ENCODE assay signal across 23 cellular contexts in genomic region chr11:57900315-57900714, GRCh38.
A peak's percentile ranks its signal among the peaks of the same experiment; 100 is the strongest.
DNase-seq lines count a peak whose midpoint lies in the region; ATAC-seq, FAIRE-seq and TF ChIP-seq lines count a peak whose summit lies in the region.
"Had no signal": no experiment of that assay in that cellular context is flagged by ENCODE, and none has a peak within 500 bp of the region (broad histone marks: within the 10 kb centered on the region; RNA-seq: fewer than 3 reads in every experiment).

No MANE protein-coding gene starts in this region.

- H3K79me2 ChIP-seq in osteoblast (ENCODE audit: insufficient read depth, low read length) = no peaks in the 10 kb centered on the region

- POLR2A ChIA-PET in A549 (lab: Yijun Ruan, JAX) = no interaction called here

- H3K27me3 Mint-ChIP-seq in activated T-helper 17 cell treated with anti-CD3 and anti-CD28 coated beads, Interleukin-2, amount 50 U/mL, for 72 hours = peaks cover 28% of the 10 kb centered on the region

- TF ChIP-seq POLR2A in A549 (IDR thresholded peaks at IDR 0.05; ENCODE audit: low read length) = no peak

- DNase-seq in A549 (ENCODE audit: low read depth in 1 of 2, low spot score in 1 of 2) = peak in 1 of 2 experiments; percentile 41
- peak; percentile 71 for DNase-seq in NCI-H226
- peak; percentile 60 for DNase-seq in colonic mucosa
- DNase-seq in lung (ENCODE audit: low spot score) = no peak
- DNase-seq in osteoblast (ENCODE audit: insufficient read length, low spot score, missing footprints) = no peak
- no peak for DNase-seq in RPMI8226
- DNase-seq: activated CD8-positive, alpha-beta T cell treated with anti-CD3 and anti-CD28 coated beads for 36 hours; activated naive CD4-positive, alpha-beta T cell treated with Interleukin-2 at 50 U/mL for 16 hours; activated T-cell treated with anti-CD3 and anti-CD28 coated beads, Interleukin-2, amount 50 U/mL, for 1 hour; amygdala; dorsolateral prefrontal cortex; HFFc6; NCI-H1694; NCI-H446; T-helper 9 cell; uterus had no signal

- no peak for TF ChIP-seq EP300 in A549 (IDR thresholded peaks at IDR 0.05)

- H3K27me3 ChIP-seq in colonic mucosa (no peaks in the 10 kb centered on the region), lung (ENCODE audit: control insufficient read depth, insufficient read depth) (no peaks in the 10 kb centered on the region), osteoblast (ENCODE audit: insufficient read depth, low read length) (no peaks in the 10 kb centered on the region)
- H3K27me3 ChIP-seq: uterus had no signal

- peaks cover 7% of the 10 kb centered on the region for H3K4me1 Mint-ChIP-seq in activated T-helper 17 cell treated with anti-CD3 and anti-CD28 coated beads, Interleukin-2, amount 50 U/mL, for 72 hours
- H3K4me1 Mint-ChIP-seq: B cell, IgD-negative memory B cell had no signal

- no peaks in the 10 kb centered on the region for H3K9me3 ChIP-seq in A549
- H3K9me3 ChIP-seq in colonic mucosa = no peaks in the 10 kb centered on the region
- peaks cover 0 to 3% of the 10 kb centered on the region in 2 donors for H3K9me3 ChIP-seq in lung (ENCODE audit: control insufficient read depth in 2 of 2, insufficient read depth in 1 of 2, low read length in 1 of 2)
- H3K9me3 ChIP-seq in osteoblast (ENCODE audit: low read depth, low read length) = no peaks in the 10 kb centered on the region
- H3K9me3 ChIP-seq: neutrophil, uterus had no signal

- TF ChIP-seq CTCF in A549 (IDR thresholded peaks at IDR 0.05) (no peak), colonic mucosa (IDR thresholded peaks at IDR 0.05) (no peak), lung (IDR thresholded peaks at IDR 0.05; ENCODE audit: control extremely low read depth, extremely low read depth) (no peak), osteoblast (IDR thresholded peaks at IDR 0.05; ENCODE audit: extremely low read depth, low read depth, low read length) (no peak)

- WGBS in A549 (ENCODE audit: missing lambda C conversion rate) = 0% methylated on average over 1 of the region's 1 CpG
- 39 to 44% methylated on average over 1 of the region's 1 CpG for WGBS in lung, 2 donors

- no peak for FAIRE-seq in A549 (lab: Jason Lieb, UNC)

- TF ChIP-seq RAD21 in A549 (conservative IDR thresholded peaks at IDR 0.05 in 1 of 2, IDR thresholded peaks at IDR 0.05 in 1 of 2) = no peak

- H3K4me3 Mint-ChIP-seq in activated T-helper 17 cell treated with anti-CD3 and anti-CD28 coated beads, Interleukin-2, amount 50 U/mL, for 72 hours = no peak overlapping the region
- H3K4me3 Mint-ChIP-seq: activated CD8-positive, alpha-beta T cell treated with anti-CD3 and anti-CD28 coated beads for 36 hours; B cell; HFFc6; IgD-negative memory B cell had no signal

- ATAC-seq in A549 (peak; percentile 45 to 62; a peak in 3 of 6 replicates), lung (ENCODE audit: insufficient read depth, low FRiP score) (peak; percentile 59), GM21825 (IDR thresholded peaks at IDR 0.05; ENCODE audit: unreplicated experiment) (no peak)
- no peak for ATAC-seq in activated T-helper 17 cell treated with anti-CD3 and anti-CD28 coated beads, Interleukin-2, amount 50 U/mL, for 72 hours (replicated peaks)
- ATAC-seq: activated CD8-positive, alpha-beta T cell treated with anti-CD3 and anti-CD28 coated beads for 36 hours; SK-N-SH treated with all-trans-retinoic acid at 6 μM for 48 hours had no signal

- no peak overlapping the region for H3K4me2 ChIP-seq in A549
- H3K4me2 ChIP-seq in osteoblast (ENCODE audit: insufficient read depth, low read length) = no peak overlapping the region

- no peaks in the 10 kb centered on the region for H3K36me3 Mint-ChIP-seq in activated T-helper 17 cell treated with anti-CD3 and anti-CD28 coated beads, Interleukin-2, amount 50 U/mL, for 72 hours (ENCODE audit: low read depth)

- no peaks in the 10 kb centered on the region for H3K36me3 ChIP-seq in colonic mucosa
- no peaks in the 10 kb centered on the region for H3K36me3 ChIP-seq in lung (ENCODE audit: control insufficient read depth in 2 of 2, insufficient read depth in 2 of 2, low read length in 2 of 2)
- H3K36me3 ChIP-seq in osteoblast (ENCODE audit: insufficient read depth, low read length) = no peaks in the 10 kb centered on the region
- H3K36me3 ChIP-seq: neutrophil, uterus had no signal

- H3K4me1 ChIP-seq in A549 (peaks cover 10% of the 10 kb centered on the region; the same call in 2 of the 3 replicates), colonic mucosa (no peaks in the 10 kb centered on the region), lung (ENCODE audit: control insufficient read depth in 2 of 2, insufficient read depth in 2 of 2, low read length in 2 of 2) (no peaks in the 10 kb centered on the region), osteoblast (ENCODE audit: insufficient read depth, low read length) (no peaks in the 10 kb centered on the region)
- H3K4me1 ChIP-seq: uterus had no signal

- no peak overlapping the region for H3K4me3 ChIP-seq in A549
- no peak overlapping the region for H3K4me3 ChIP-seq in colonic mucosa
- no peak overlapping the region for H3K4me3 ChIP-seq in lung
- no peak overlapping the region for H3K4me3 ChIP-seq in osteoblast (ENCODE audit: insufficient read depth, low read length)
- H3K4me3 ChIP-seq: dorsolateral prefrontal cortex, uterus had no signal

- intact Hi-C loops in colonic mucosa (cut with DNase I) = no loop called here

- CTCF ChIA-PET in A549 (lab: Yijun Ruan, JAX) = no interaction called here

- no peak overlapping the region for H3K27ac Mint-ChIP-seq in activated T-helper 17 cell treated with anti-CD3 and anti-CD28 coated beads, Interleukin-2, amount 50 U/mL, for 72 hours
- H3K27ac Mint-ChIP-seq: activated CD8-positive, alpha-beta T cell treated with anti-CD3 and anti-CD28 coated beads for 36 hours; B cell; HFFc6 had no signal

- no peak overlapping the region for H3K27ac ChIP-seq in A549
- H3K27ac ChIP-seq in colonic mucosa = peak overlapping the region; percentile 35
- H3K27ac ChIP-seq in lung (ENCODE audit: low read depth in 1 of 2, low read length in 1 of 2) = no peak overlapping the region
- H3K27ac ChIP-seq in osteoblast (ENCODE audit: low read depth, low read length) = no peak overlapping the region
- H3K27ac ChIP-seq: HL-60, neutrophil, uterus had no signal

- no peak overlapping the region for H2AFZ ChIP-seq in osteoblast (ENCODE audit: low read length)

- no peaks in the 10 kb centered on the region for H4K20me1 ChIP-seq in osteoblast (ENCODE audit: insufficient read depth, low read length)

- no peak overlapping the region for H3K9ac ChIP-seq in colonic mucosa (ENCODE audit: low read depth in 2 of 2, low read length in 2 of 2)

- no peaks in the 10 kb centered on the region for H3K9me3 Mint-ChIP-seq in activated T-helper 17 cell treated with anti-CD3 and anti-CD28 coated beads, Interleukin-2, amount 50 U/mL, for 72 hours
- H3K9me3 Mint-ChIP-seq: activated CD8-positive, alpha-beta T cell treated with anti-CD3 and anti-CD28 coated beads for 36 hours; HFFc6 had no signal

TF ChIP-seq in A549, 52 proteins besides CTCF, POLR2A, EP300 and RAD21:
- TF ChIP-seq CBX8 (IDR thresholded peaks at IDR 0.05) = no peak
- TF ChIP-seq, protein P1, sequence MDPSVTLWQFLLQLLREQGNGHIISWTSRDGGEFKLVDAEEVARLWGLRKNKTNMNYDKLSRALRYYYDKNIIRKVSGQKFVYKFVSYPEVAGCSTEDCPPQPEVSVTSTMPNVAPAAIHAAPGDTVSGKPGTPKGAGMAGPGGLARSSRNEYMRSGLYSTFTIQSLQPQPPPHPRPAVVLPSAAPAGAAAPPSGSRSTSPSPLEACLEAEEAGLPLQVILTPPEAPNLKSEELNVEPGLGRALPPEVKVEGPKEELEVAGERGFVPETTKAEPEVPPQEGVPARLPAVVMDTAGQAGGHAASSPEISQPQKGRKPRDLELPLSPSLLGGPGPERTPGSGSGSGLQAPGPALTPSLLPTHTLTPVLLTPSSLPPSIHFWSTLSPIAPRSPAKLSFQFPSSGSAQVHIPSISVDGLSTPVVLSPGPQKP (IDR thresholded peaks at IDR 0.05; ENCODE audit: low read depth, low read length) = no peak
- TF ChIP-seq TFCP2L1 (CRISPR knock-in tag; IDR thresholded peaks at IDR 0.05) = no peak
- no peak for TF ChIP-seq ZSCAN20 (CRISPR knock-in tag; IDR thresholded peaks at IDR 0.05)
- TF ChIP-seq RFX5 (IDR thresholded peaks at IDR 0.05) = no peak
- no peak for TF ChIP-seq CHD2 (IDR thresholded peaks at IDR 0.05; ENCODE audit: low read length, partially characterized antibody)
- TF ChIP-seq CHD4 (IDR thresholded peaks at IDR 0.05; ENCODE audit: borderline replicate concordance) = no peak
- TF ChIP-seq TP53 (CRISPR knock-in tag; IDR thresholded peaks at IDR 0.05) = no peak
- TF ChIP-seq KDM5A (IDR thresholded peaks at IDR 0.05) = no peak

Comparison
In these comparisons a context has a peak if more than half of its experiments do, and no peak if none do; other contexts are left out.
1. ATAC-seq: peak in A549 (2 of 2) and lung (single experiment); none in GM21825 (single experiment) and activated T-helper 17 cell treated with anti-CD3 and anti-CD28 coated beads, Interleukin-2, amount 50 U/mL, for 72 hours (single experiment).
2. DNase-seq: peak in NCI-H226 (single experiment) and colonic mucosa (single experiment); none in lung (single experiment), osteoblast (single experiment) and RPMI8226 (single experiment).